ENCODE assay signal across 23 cellular contexts in genomic region chr6:112225691-112226090, GRCh38. TPM values are rescaled to one million over a fixed set of nuclear protein-coding genes. Genes with fewer than 3 reads are reported as not detected.
DNase-seq lines count a peak whose midpoint lies in the region; ATAC-seq and TF ChIP-seq lines count a peak whose summit lies in the region.
"Had no signal": no experiment of that assay in that cellular context is flagged by ENCODE, and none has a peak within 500 bp of the region (broad histone marks: within the 10 kb centered on the region; RNA-seq: fewer than 3 reads in every experiment).

No MANE protein-coding gene starts in this region.

- TF ChIP-seq CTCF in fibroblast of villous mesenchyme (IDR thresholded peaks at IDR 0.05; ENCODE audit: insufficient read depth, low read depth, low read length) = no peak
- TF ChIP-seq CTCF in nephron progenitor cell (IDR thresholded peaks at IDR 0.05) = no peak

- H3K4me3 ChIP-seq in fibroblast of villous mesenchyme (ENCODE audit: low read depth, low read length) = no peak overlapping the region
- no peak overlapping the region for H3K4me3 ChIP-seq in stomach smooth muscle (ENCODE audit: low read length in 2 of 2)
- H3K4me3 ChIP-seq: tibial nerve had no signal

- intact Hi-C loops in activated naive CD4-positive, alpha-beta T cell treated with anti-CD3 and anti-CD28 coated beads for 36 hours (cut with micrococcal nuclease) = no loop called here

- H3K36me3 ChIP-seq in stomach smooth muscle (ENCODE audit: control insufficient read depth in 2 of 2, insufficient read depth in 2 of 2, low read length in 2 of 2) = peaks cover 0 to 6% of the 10 kb centered on the region in 2 donors
- H3K36me3 ChIP-seq: tibial nerve had no signal

- H3K27ac ChIP-seq in stomach smooth muscle (ENCODE audit: low read length) = peak overlapping the region; percentile 90

- no peaks in the 10 kb centered on the region for H3K36me3 Mint-ChIP-seq in activated naive CD4-positive, alpha-beta T cell treated with anti-CD3 and anti-CD28 coated beads for 36 hours (ENCODE audit: low read depth)
- peaks cover 12% of the 10 kb centered on the region for H3K36me3 Mint-ChIP-seq in nephron progenitor cell (ENCODE audit: low read depth)
- H3K36me3 Mint-ChIP-seq: activated naive CD4-positive, alpha-beta T cell treated with anti-CD3 and anti-CD28 coated beads, Interleukin-2, amount 10 ng/mL, durations not matched to agents 7 days and 5 days; stimulated activated effector memory CD8-positive, alpha-beta T cell treated with anti-CD3 and anti-CD28 coated beads, Interleukin-12 subunit alpha, Interleukin-12 subunit beta, amount 100 ng/mL, for 72 hours had no signal

- DNase-seq in EH (ENCODE audit: low read depth) (peak; percentile 56), amniotic epithelial cell (ENCODE audit: low read depth) (peak; percentile 58), fibroblast of villous mesenchyme (ENCODE audit: low read depth) (peak; percentile 88), nephron progenitor cell (no peak)
- DNase-seq in activated naive CD4-positive, alpha-beta T cell treated with anti-CD3 and anti-CD28 coated beads for 36 hours = no peak
- DNase-seq: activated CD8-positive, alpha-beta T cell treated with anti-CD3 and anti-CD28 coated beads, Interleukin-2, amount 10 ng/mL, durations not matched to agents 7 days and 5 days; activated naive CD4-positive, alpha-beta T cell treated with anti-CD3 and anti-CD28 coated beads, Interleukin-2, amount 10 ng/mL, durations not matched to agents 7 days and 5 days; activated T-cell treated with anti-CD3 and anti-CD28 coated beads, Interleukin-2, amount 50 U/mL, for 24 hours; aorta; COR-L47; EL; foreskin melanocyte; NCI-H526; RPMI8226; T1000 had no signal

- H3K4me3 Mint-ChIP-seq in activated naive CD4-positive, alpha-beta T cell treated with anti-CD3 and anti-CD28 coated beads for 36 hours = no peak overlapping the region
- H3K4me3 Mint-ChIP-seq in nephron progenitor cell = no peak overlapping the region
- H3K4me3 Mint-ChIP-seq: activated CD8-positive, alpha-beta T cell treated with anti-CD3 and anti-CD28 coated beads, Interleukin-2, amount 10 ng/mL, durations not matched to agents 7 days and 5 days; activated naive CD4-positive, alpha-beta T cell treated with anti-CD3 and anti-CD28 coated beads, Interleukin-2, amount 10 ng/mL, durations not matched to agents 7 days and 5 days; activated T-cell treated with anti-CD3 and anti-CD28 coated beads, Interleukin-2, amount 50 U/mL, for 24 hours; B cell; nephron; stimulated activated effector memory CD8-positive, alpha-beta T cell treated with anti-CD3 and anti-CD28 coated beads, Interleukin-12 subunit alpha, Interleukin-12 subunit beta, amount 100 ng/mL, for 72 hours had no signal

- H3K4me1 ChIP-seq in stomach smooth muscle (ENCODE audit: control insufficient read depth, insufficient read depth, low read length) = peaks cover 54% of the 10 kb centered on the region

- peak overlapping the region; percentile 21 to 34 for H3K9ac ChIP-seq in stomach smooth muscle (ENCODE audit: low read length in 2 of 2)

- H3K27me3 Mint-ChIP-seq in activated naive CD4-positive, alpha-beta T cell treated with anti-CD3 and anti-CD28 coated beads for 36 hours (ENCODE audit: low read depth) = peaks cover 6% of the 10 kb centered on the region
- H3K27me3 Mint-ChIP-seq in nephron progenitor cell (ENCODE audit: low read depth, poor library complexity) = peaks cover 6% of the 10 kb centered on the region

- no peak for ATAC-seq in HG03039 (IDR thresholded peaks at IDR 0.05; ENCODE audit: unreplicated experiment)
- no peak for ATAC-seq in GM19467 (IDR thresholded peaks at IDR 0.05; ENCODE audit: unreplicated experiment)
- ATAC-seq: activated CD4-positive, CD25-positive, alpha-beta regulatory T cell treated with anti-CD3 and anti-CD28 coated beads, Interleukin-2, amount 50 U/mL, for 24 hours; activated CD8-positive, alpha-beta T cell treated with anti-CD3 and anti-CD28 coated beads, Interleukin-2, amount 10 ng/mL, durations not matched to agents 7 days and 5 days; stimulated activated effector memory CD8-positive, alpha-beta T cell treated with anti-CD3 and anti-CD28 coated beads, Interleukin-12 subunit alpha, Interleukin-12 subunit beta, amount 100 ng/mL, for 72 hours had no signal

- H3K4me1 Mint-ChIP-seq in activated naive CD4-positive, alpha-beta T cell treated with anti-CD3 and anti-CD28 coated beads for 36 hours (ENCODE audit: low read depth) = no peaks in the 10 kb centered on the region
- peaks cover 31% of the 10 kb centered on the region for H3K4me1 Mint-ChIP-seq in nephron progenitor cell
- H3K4me1 Mint-ChIP-seq: activated naive CD4-positive, alpha-beta T cell treated with anti-CD3 and anti-CD28 coated beads, Interleukin-2, amount 10 ng/mL, durations not matched to agents 7 days and 5 days; B cell; stimulated activated effector memory CD8-positive, alpha-beta T cell treated with anti-CD3 and anti-CD28 coated beads, Interleukin-12 subunit alpha, Interleukin-12 subunit beta, amount 100 ng/mL, for 72 hours had no signal

- H3K9me3 ChIP-seq in stomach smooth muscle (ENCODE audit: control insufficient read depth in 2 of 2, low read length in 2 of 2) = no peaks in the 10 kb centered on the region
- H3K9me3 ChIP-seq: tibial nerve had no signal

- H3K9me3 Mint-ChIP-seq in activated naive CD4-positive, alpha-beta T cell treated with anti-CD3 and anti-CD28 coated beads for 36 hours = no peaks in the 10 kb centered on the region
- no peaks in the 10 kb centered on the region for H3K9me3 Mint-ChIP-seq in nephron progenitor cell
- H3K9me3 Mint-ChIP-seq: activated naive CD4-positive, alpha-beta T cell treated with anti-CD3 and anti-CD28 coated beads, Interleukin-2, amount 10 ng/mL, durations not matched to agents 7 days and 5 days; activated T-cell treated with anti-CD3 and anti-CD28 coated beads, Interleukin-2, amount 50 U/mL, for 24 hours; nephron; stimulated activated effector memory CD8-positive, alpha-beta T cell treated with anti-CD3 and anti-CD28 coated beads, Interleukin-12 subunit alpha, Interleukin-12 subunit beta, amount 100 ng/mL, for 72 hours had no signal

- CTCF ChIA-PET in activated naive CD4-positive, alpha-beta T cell treated with anti-CD3 and anti-CD28 coated beads for 36 hours (lab: Charles Lee) = no interaction called here

- H3K27ac Mint-ChIP-seq in activated naive CD4-positive, alpha-beta T cell treated with anti-CD3 and anti-CD28 coated beads for 36 hours = no peak overlapping the region
- no peak overlapping the region for H3K27ac Mint-ChIP-seq in nephron progenitor cell
- H3K27ac Mint-ChIP-seq: activated CD8-positive, alpha-beta T cell treated with anti-CD3 and anti-CD28 coated beads, Interleukin-2, amount 10 ng/mL, durations not matched to agents 7 days and 5 days; activated naive CD4-positive, alpha-beta T cell treated with anti-CD3 and anti-CD28 coated beads, Interleukin-2, amount 10 ng/mL, durations not matched to agents 7 days and 5 days; activated T-cell treated with anti-CD3 and anti-CD28 coated beads, Interleukin-2, amount 50 U/mL, for 24 hours; B cell; stimulated activated effector memory CD8-positive, alpha-beta T cell treated with anti-CD3 and anti-CD28 coated beads, Interleukin-12 subunit alpha, Interleukin-12 subunit beta, amount 100 ng/mL, for 72 hours had no signal

- no peaks in the 10 kb centered on the region for H3K27me3 ChIP-seq in stomach smooth muscle (ENCODE audit: control insufficient read depth in 1 of 2, insufficient read depth in 2 of 2, low read length in 2 of 2)
- H3K27me3 ChIP-seq: tibial nerve had no signal

RNA-seq across cellular contexts. Expression of gene LAMA4, which starts 28.7 kb away (rescaled TPM):
- total RNA-seq in fibroblast of villous mesenchyme = 197 and 481 TPM in 2 replicates
- total RNA-seq in activated naive CD4-positive, alpha-beta T cell treated with anti-CD3 and anti-CD28 coated beads for 36 hours = not detected
- total RNA-seq: activated CD8-positive, alpha-beta T cell treated with anti-CD3 and anti-CD28 coated beads, Interleukin-2, amount 10 ng/mL, durations not matched to agents 7 days and 5 days; B cell had no signal

Comparison
In these comparisons a context has a peak if more than half of its experiments do, and no peak if none do; other contexts are left out.
1. DNase-seq: peak in EH (single experiment), amniotic epithelial cell (single experiment) and fibroblast of villous mesenchyme (single experiment); none in activated naive CD4-positive, alpha-beta T cell treated with anti-CD3 and anti-CD28 coated beads for 36 hours (single experiment) and nephron progenitor cell (single experiment).
2. RNA of gene LAMA4, which starts 28.7 kb away (total RNA-seq): 197 to 481 TPM in fibroblast of villous mesenchyme; not detected in activated naive CD4-positive, alpha-beta T cell treated with anti-CD3 and anti-CD28 coated beads for 36 hours; every median in the first group is over 100 times any median in the second.